ENCODE assay signal across 9 cellular contexts in genomic region chr13:51396352-51396751, GRCh38. TPM values are rescaled to one million over a fixed set of nuclear protein-coding genes. Genes with fewer than 3 reads are reported as not detected.
A peak's percentile ranks its signal among the peaks of the same experiment; 100 is the strongest.
DNase-seq lines count a peak whose midpoint lies in the region; ATAC-seq and TF ChIP-seq lines count a peak whose summit lies in the region.
"Had no signal": no experiment of that assay in that cellular context is flagged by ENCODE, and none has a peak within 500 bp of the region (broad histone marks: within the 10 kb centered on the region; RNA-seq: fewer than 3 reads in every experiment).

No MANE protein-coding gene starts in this region.

- no peak overlapping the region for H3K4me2 ChIP-seq in neural progenitor cell

- H3K9ac ChIP-seq in neural progenitor cell: no peak overlapping the region

- no peaks in the 10 kb centered on the region for H3K27me3 ChIP-seq in neural progenitor cell
- no peaks in the 10 kb centered on the region for H3K27me3 ChIP-seq in foreskin keratinocyte

- no peak for DNase-seq in T-helper 17 cell
- DNase-seq in neural progenitor cell (ENCODE audit: low spot score): no peak
- no peak for DNase-seq in immature natural killer cell
- no peak for DNase-seq in foreskin keratinocyte
- no peak for DNase-seq in kidney tubule cell (ENCODE audit: low spot score)
- no peak for DNase-seq in AG08396 (ENCODE audit: low spot score)

- H4K20me1 ChIP-seq in neural progenitor cell (ENCODE audit: low read depth): peaks cover 22% of the 10 kb centered on the region

- no peak for TF ChIP-seq CTCF in neural progenitor cell (IDR thresholded peaks at IDR 0.05)
- no peak for TF ChIP-seq CTCF in foreskin keratinocyte (conservative IDR thresholded peaks at IDR 0.05)

- H3F3A ChIP-seq in neural progenitor cell (ENCODE audit: low read depth): peaks cover 49% of the 10 kb centered on the region

- no peaks in the 10 kb centered on the region for H3K9me3 Mint-ChIP-seq in neural progenitor cell
- H3K9me3 Mint-ChIP-seq in immature natural killer cell: no peaks in the 10 kb centered on the region
- H3K9me3 Mint-ChIP-seq: T-helper 2 cell treated with Interferon-gamma antibody and Interleukin-4, amounts not matched to agents 5 μg/mL and 100 μg/mL, for 36 hours had no signal

- H3K27me3 Mint-ChIP-seq in T-helper 17 cell: no peaks in the 10 kb centered on the region
- peaks cover 6% of the 10 kb centered on the region for H3K27me3 Mint-ChIP-seq in neural progenitor cell (ENCODE audit: insufficient read depth, low read depth)
- H3K27me3 Mint-ChIP-seq in immature natural killer cell (ENCODE audit: low read depth in 3 of 3): peaks cover 0 to 1% (median 0%) of the 10 kb centered on the region in 3 donors

- no peaks in the 10 kb centered on the region for H3K9me3 ChIP-seq in T-helper 17 cell (ENCODE audit: control insufficient read depth, low read length, poor library complexity, severe bottlenecking)
- no peaks in the 10 kb centered on the region for H3K9me3 ChIP-seq in neural progenitor cell (ENCODE audit: low read depth)

- H3K27ac Mint-ChIP-seq in T-helper 17 cell (peak overlapping the region; percentile 54), neural progenitor cell (no peak overlapping the region), immature natural killer cell (peak overlapping the region in 3 of 6 donors; percentile 6 to 44 (median 6))
- H3K27ac Mint-ChIP-seq: T-helper 2 cell treated with Interferon-gamma antibody and Interleukin-4, amounts not matched to agents 5 μg/mL and 100 μg/mL, for 36 hours had no signal

- H3K79me2 ChIP-seq in neural progenitor cell (ENCODE audit: low read depth): peaks cover 100% of the 10 kb centered on the region

- H3K4me1 Mint-ChIP-seq in T-helper 17 cell (peaks cover 36% of the 10 kb centered on the region), neural progenitor cell (peaks cover 2% of the 10 kb centered on the region), immature natural killer cell (peaks cover 57 to 81% of the 10 kb centered on the region in 2 donors)

- H3K4me3 Mint-ChIP-seq in T-helper 17 cell (no peak overlapping the region), neural progenitor cell (no peak overlapping the region), immature natural killer cell (peak overlapping the region in 1 of 5 donors; percentile 1)
- H3K4me3 Mint-ChIP-seq: T-helper 2 cell treated with Interferon-gamma antibody and Interleukin-4, amounts not matched to agents 5 μg/mL and 100 μg/mL, for 36 hours had no signal

- peak; percentile 84 for ATAC-seq in GM18511 (IDR thresholded peaks at IDR 0.05; ENCODE audit: unreplicated experiment)
- ATAC-seq in HG02885 (IDR thresholded peaks at IDR 0.05; ENCODE audit: poor library complexity, unreplicated experiment): peak; percentile 86
- ATAC-seq in T-helper 17 cell: no peak
- ATAC-seq in foreskin keratinocyte: no peak

- H3K4me3 ChIP-seq in neural progenitor cell: no peak overlapping the region

- H3K36me3 ChIP-seq in neural progenitor cell: peaks cover 6% of the 10 kb centered on the region

- peaks cover 13% of the 10 kb centered on the region for H3K4me1 ChIP-seq in neural progenitor cell
- no peaks in the 10 kb centered on the region for H3K4me1 ChIP-seq in foreskin keratinocyte

- H3K36me3 Mint-ChIP-seq in T-helper 17 cell (ENCODE audit: low read depth) (no peaks in the 10 kb centered on the region), neural progenitor cell (peaks cover 25% of the 10 kb centered on the region), immature natural killer cell (no peaks in the 10 kb centered on the region)

- H3K27ac ChIP-seq in neural progenitor cell: peak overlapping the region; percentile 41
- no peak overlapping the region for H3K27ac ChIP-seq in foreskin keratinocyte

- H2AFZ ChIP-seq in neural progenitor cell (replicated peaks): no peak overlapping the region

RNA-seq across cellular contexts. Expression of gene INTS6, which starts 56.5 kb away (rescaled TPM):
- 100 to 1,000 TPM in 1 of 2 donors, 10 to 100 TPM in 1; 92.5 to 100 TPM for total RNA-seq in T-helper 17 cell
- 64.0 and 84.0 TPM in 2 replicates for total RNA-seq in neural progenitor cell (ENCODE audit: low replicate concordance)
- 10 to 100 TPM; 16.3 to 35.9 (median 21.4) TPM for polyA plus RNA-seq in immature natural killer cell
- total RNA-seq in foreskin keratinocyte: 37.9 and 38.2 TPM in 2 replicates
- 7.8 and 9.9 TPM in 2 replicates for polyA plus RNA-seq in foreskin keratinocyte

RNA-seq across cellular contexts. Expression of gene SERPINE3, which starts 56.9 kb away (rescaled TPM):
- total RNA-seq in T-helper 17 cell (not detected), neural progenitor cell (ENCODE audit: low replicate concordance) (0.40 and 0.47 TPM in 2 replicates), foreskin keratinocyte (not detected in 2 replicates)
- polyA plus RNA-seq in immature natural killer cell (not detected), foreskin keratinocyte (not detected in 2 replicates)

Comparison
In these comparisons a context has a peak if more than half of its experiments do, and no peak if none do; other contexts are left out.
1. ATAC-seq: peak in GM18511 (single experiment) and HG02885 (single experiment); none in T-helper 17 cell (single experiment) and foreskin keratinocyte (single experiment).